In genomic region chr1:206555473-206555935, GRCh38 we compare ENCODE assay signal across 8 cellular contexts. TPM values are rescaled to one million over a fixed set of nuclear protein-coding genes. Genes with fewer than 3 reads are reported as not detected.
DNase-seq lines count a peak whose midpoint lies in the region; ATAC-seq, FAIRE-seq and TF ChIP-seq lines count a peak whose summit lies in the region.

No MANE protein-coding gene starts in this region.

- FAIRE-seq in H1 (lab: Jason Lieb, UNC) = no peak

- no peak overlapping the region for H2AK5ac ChIP-seq in H1 (ENCODE audit: low read depth, low read length)

- H3K27me3 Mint-ChIP-seq in T-helper 2 cell treated with Interferon-gamma antibody and Interleukin-4, amounts not matched to agents 5 μg/mL and 100 μg/mL, for 36 hours (ENCODE audit: low read depth) = no peaks in the 10 kb centered on the region

- H3K9ac ChIP-seq in H1 (replicated peaks in 1 of 4; ENCODE audit: extremely low read depth in 1 of 4, low read depth in 3 of 4, low read length in 3 of 4) = no peak overlapping the region

- no peak overlapping the region for H2AFZ ChIP-seq in H1 (ENCODE audit: low read length)

- H3K9me3 Mint-ChIP-seq in T-helper 2 cell treated with Interferon-gamma antibody and Interleukin-4, amounts not matched to agents 5 μg/mL and 100 μg/mL, for 36 hours = no peaks in the 10 kb centered on the region

- H3K4me3 Mint-ChIP-seq in T-helper 2 cell treated with Interferon-gamma antibody and Interleukin-4, amounts not matched to agents 5 μg/mL and 100 μg/mL, for 36 hours = peak overlapping the region; percentile 92

- ATAC-seq in omental fat pad (ENCODE audit: low FRiP score) = peak; percentile 56
- no peak for ATAC-seq in GM19035 (IDR thresholded peaks at IDR 0.05; ENCODE audit: unreplicated experiment)
- no peak for ATAC-seq in GM18520 (IDR thresholded peaks at IDR 0.05; ENCODE audit: unreplicated experiment)
- ATAC-seq in GM21528 (IDR thresholded peaks at IDR 0.05; ENCODE audit: low FRiP score, unreplicated experiment) = no peak

- 0 out of 2 replicates have a peak overlapping the region, but pooled peaks have one; percentile 46 for H2BK15ac ChIP-seq in H1 (ENCODE audit: low read length)

- no peak overlapping the region; the same call in 1 of the 2 replicates for H2BK12ac ChIP-seq in H1 (ENCODE audit: low read depth, low read length)

- H3K36me3 ChIP-seq in H1 (ENCODE audit: control insufficient read depth in 2 of 4, insufficient read depth in 4 of 4, low read length in 3 of 4) = no peaks in the 10 kb centered on the region

- H3K36me3 Mint-ChIP-seq in T-helper 2 cell treated with Interferon-gamma antibody and Interleukin-4, amounts not matched to agents 5 μg/mL and 100 μg/mL, for 36 hours (ENCODE audit: low read depth) = peaks cover 31% of the 10 kb centered on the region

- H3K4me1 ChIP-seq in H1 (replicated peaks in 1 of 4; ENCODE audit: control insufficient read depth in 3 of 4, insufficient read depth in 4 of 4, low read length in 3 of 4) = peaks cover 4 to 7% (median 5%) of the 10 kb centered on the region in 4 experiments; a peak in 6 of 7 replicates

- H3K27ac ChIP-seq in H1 (ENCODE audit: low read depth, low read length) = no peak overlapping the region

- CTCF ChIA-PET in H1 (lab: Charles Lee; ENCODE audit: partially characterized antibody) = interaction anchor here (1.1 to 7.8 kb wide), 12 partner anchors 11 to 77 kb away, joined by 3 to 95 read pairs (median 7); no protein-coding TSS in a partner anchor

- peaks cover 5 to 29% (median 19%) of the 10 kb centered on the region in 4 experiments for H3K27me3 ChIP-seq in H1 (replicated peaks in 1 of 4; ENCODE audit: control insufficient read depth in 3 of 4, extremely low read depth in 1 of 4, insufficient read depth in 3 of 4, low read length in 3 of 4)

- POLR2A ChIA-PET in H1 (lab: Charles Lee; ENCODE audit: partially characterized antibody) = no interaction called here

- H3K14ac ChIP-seq in H1 (ENCODE audit: insufficient read length) = no peak overlapping the region

- H4K20me1 ChIP-seq in H1 (replicated peaks in 1 of 2; ENCODE audit: control insufficient read depth in 1 of 2, insufficient read depth in 2 of 2, low read length in 2 of 2) = no peaks in the 10 kb centered on the region

- no peak overlapping the region for H4K5ac ChIP-seq in H1 (ENCODE audit: insufficient read length, low read depth, low read length)

- no peak overlapping the region for H3K23ac ChIP-seq in H1 (ENCODE audit: insufficient read length)

- in situ Hi-C loops in G401 (cut with HindIII; ENCODE audit: low sequenced_read_pairs) = no loop called here

- H3K27ac Mint-ChIP-seq in T-helper 2 cell treated with Interferon-gamma antibody and Interleukin-4, amounts not matched to agents 5 μg/mL and 100 μg/mL, for 36 hours = peak overlapping the region; percentile 91

- H3K79me2 ChIP-seq in H1 (ENCODE audit: control insufficient read depth in 1 of 2, insufficient read depth in 2 of 2, low read length in 2 of 2) = no peaks in the 10 kb centered on the region

- H3K18ac ChIP-seq in H1 (ENCODE audit: extremely low read depth, low read length) = no peak overlapping the region

- H3K79me1 ChIP-seq in H1 (ENCODE audit: low read depth, low read length) = no peaks in the 10 kb centered on the region

- no peak overlapping the region for H3K56ac ChIP-seq in H1 (replicated peaks; ENCODE audit: insufficient read length, low read depth, low read length)

- no peak overlapping the region for H3K4ac ChIP-seq in H1 (replicated peaks; ENCODE audit: insufficient read length, low read depth, low read length)

- DNase-seq in G401 (ENCODE audit: low spot score) (peak; percentile 48), H1 (ENCODE audit: low read depth in 1 of 2, low spot score in 2 of 2) (no peak), omental fat pad (ENCODE audit: low spot score) (no peak), NCI-H510A treated with DMSO at 0.1 percent for 48 hours (lab: John Stamatoyannopoulos, UW) (no peak)
- DNase-seq in T-helper 2 cell treated with Interferon-gamma antibody and Interleukin-4, amounts not matched to agents 5 μg/mL and 100 μg/mL, for 36 hours (ENCODE audit: low spot score) = no peak

- no peak for TF ChIP-seq RAD21 in H1 (IDR thresholded peaks at IDR 0.05 in 1 of 2, conservative IDR thresholded peaks at IDR 0.05 in 1 of 2; ENCODE audit: low read depth in 2 of 2, low read length in 2 of 2)

- no peak for TF ChIP-seq EP300 in H1 (IDR thresholded peaks at IDR 0.05; ENCODE audit: borderline replicate concordance in 1 of 2, low read depth in 2 of 2, low read length in 2 of 2)

- no peak overlapping the region for H4K91ac ChIP-seq in H1 (replicated peaks; ENCODE audit: insufficient read length, low read length)

- no peaks in the 10 kb centered on the region for H3K9me3 ChIP-seq in H1 (ENCODE audit: insufficient read depth in 2 of 2, low read depth in 1 of 2, low read length in 1 of 2)

- H3K23me2 ChIP-seq in H1 (ENCODE audit: low read depth, low read length) = peaks cover 5% of the 10 kb centered on the region

- TF ChIP-seq POLR2A in H1 (IDR thresholded peaks at IDR 0.05; ENCODE audit: control extremely low read depth in 1 of 2, low read depth in 2 of 2, low read length in 2 of 2) = no peak

- no peak overlapping the region for H2BK120ac ChIP-seq in H1 (replicated peaks; ENCODE audit: low read depth, low read length)

- 77% methylated on average over 10 of the region's 10 CpGs; no CpG with 5 or more reads in 1 of the 2 experiments for WGBS in H1 (ENCODE audit: extremely low coverage in 1 of 2, insufficient coverage in 1 of 2, insufficient read length in 1 of 2, insufficient replicate concordance in 2 of 2, low coverage in 1 of 2, low lambda C conversion rate in 2 of 2, missing lambda C conversion rate in 1 of 2), 2 experiments

- H2BK20ac ChIP-seq in H1 (ENCODE audit: low read length) = 0 out of 2 replicates have a peak overlapping the region, but pooled peaks have one; percentile 34

- TF ChIP-seq CTCF in H1 (IDR thresholded peaks at IDR 0.05; ENCODE audit: control extremely low read depth in 1 of 3, insufficient read depth in 1 of 3, low read depth in 1 of 3, low read length in 3 of 3) = no peak
- TF ChIP-seq CTCF in omental fat pad (IDR thresholded peaks at IDR 0.05) = no peak

- no peak overlapping the region for H3K4me3 ChIP-seq in H1 (ENCODE audit: extremely low read depth in 1 of 4, insufficient read depth in 2 of 4, low read depth in 3 of 4, low read length in 4 of 4)

- H4K8ac ChIP-seq in H1 (ENCODE audit: extremely low read depth, insufficient read depth, low read length) = no peak overlapping the region

- H2BK5ac ChIP-seq in H1 (ENCODE audit: low read depth, low read length) = no peak overlapping the region

- H3K4me2 ChIP-seq in H1 (ENCODE audit: insufficient read depth in 1 of 2, low read depth in 2 of 2, low read length in 2 of 2) = no peak overlapping the region; a peak in 1 of 4 replicates

- peaks cover 62% of the 10 kb centered on the region for H3K4me1 Mint-ChIP-seq in T-helper 2 cell treated with Interferon-gamma antibody and Interleukin-4, amounts not matched to agents 5 μg/mL and 100 μg/mL, for 36 hours (ENCODE audit: low read depth)

TF ChIP-seq in H1, 55 proteins besides CTCF, POLR2A, EP300 and RAD21:
- TF ChIP-seq ASH2L (IDR thresholded peaks at IDR 0.05; ENCODE audit: low read length) = no peak
- TF ChIP-seq RXRA (IDR thresholded peaks at IDR 0.05; ENCODE audit: insufficient read depth, low read depth, low read length) = no peak

RNA-seq across cellular contexts. Expression of gene RASSF5, which starts 48.2 kb away (rescaled TPM):
- total RNA-seq in G401 (2014; rRNA removed; shearing (Covaris generic)) = 0.68 TPM in 1 of 2 replicates, not detected in the other
- 1.8 and 2.3 TPM in 2 replicates for total RNA-seq in H1 (2021; fragmentation: NEBNext Ultra II Directional; extraction: Animal tissue kit (Norgen Biotek cat#: 25700))
- 0.82 and 1.2 TPM in 2 replicates for polyA plus RNA-seq in H1 (2011; rRNA removed)
- polyA plus RNA-seq in H1 (2011; cell fraction: cytosol; rRNA removed) = 1.00 TPM
- 3.0 TPM for polyA plus RNA-seq in H1 (2011; cell fraction: nucleus; rRNA removed)
- polyA plus RNA-seq in H1 (2012, experiment 1 of 2) = 0.83 to 1.0 TPM (median 1.0 TPM) in 4 replicates
- 0.83 TPM for polyA plus RNA-seq in H1 (2012, experiment 2 of 2)
- 1.3 TPM for polyA plus RNA-seq in H1 (2013, experiment 1 of 2)
- polyA plus RNA-seq in H1 (2013, experiment 2 of 2) = 1.7 TPM
- polyA minus RNA-seq in H1 (2011; rRNA and poly(A)+ RNA removed) = 0.95 and 2.3 TPM in 2 replicates
- 2.6 TPM for polyA minus RNA-seq in H1 (2011; cell fraction: cytosol; rRNA and poly(A)+ RNA removed)
- polyA minus RNA-seq in H1 (2011; cell fraction: nucleus; rRNA and poly(A)+ RNA removed) = 2.4 TPM
- 10 to 100 TPM in 3 of 4 donors, 1 to 10 TPM in 1; 9.7 to 16.1 (median 10.8) TPM for total RNA-seq in omental fat pad

RNA-seq across cellular contexts. Expression of gene EIF2D, which starts 56.8 kb away (rescaled TPM):
- 58.2 and 63.7 TPM in 2 replicates for total RNA-seq in G401 (2014; rRNA removed; shearing (Covaris generic))
- 33.1 and 36.1 TPM in 2 replicates for total RNA-seq in H1 (2021; fragmentation: NEBNext Ultra II Directional; extraction: Animal tissue kit (Norgen Biotek cat#: 25700))
- 36.2 and 37.1 TPM in 2 replicates for polyA plus RNA-seq in H1 (2011; rRNA removed)
- polyA plus RNA-seq in H1 (2011; cell fraction: cytosol; rRNA removed) = 50.8 TPM
- polyA plus RNA-seq in H1 (2011; cell fraction: nucleus; rRNA removed) = 62.4 TPM
- polyA plus RNA-seq in H1 (2012, experiment 1 of 2) = 34.0 to 45.2 TPM (median 41.8 TPM) in 4 replicates
- polyA plus RNA-seq in H1 (2012, experiment 2 of 2) = 47.0 TPM
- 32.9 TPM for polyA plus RNA-seq in H1 (2013, experiment 1 of 2)
- 30.6 TPM for polyA plus RNA-seq in H1 (2013, experiment 2 of 2)
- polyA minus RNA-seq in H1 (2011; rRNA and poly(A)+ RNA removed) = 47.8 and 52.6 TPM in 2 replicates
- polyA minus RNA-seq in H1 (2011; cell fraction: cytosol; rRNA and poly(A)+ RNA removed) = 16.9 TPM
- polyA minus RNA-seq in H1 (2011; cell fraction: nucleus; rRNA and poly(A)+ RNA removed) = 30.7 TPM
- total RNA-seq in omental fat pad = 10 to 100 TPM; 38.4 to 55.8 (median 50.4) TPM
